2 cellular contexts compared by ENCODE assay signal in genomic region chr7:26105206-26105605, GRCh38.
TF ChIP-seq lines count a peak whose summit lies in the region.

No MANE protein-coding gene starts in this region.

TF ChIP-seq in GM12891, 5 proteins besides CTCF, POLR2A, EP300 and RAD21 (continued from another document):
- TF ChIP-seq PAX5 (IDR thresholded peaks at IDR 0.05; ENCODE audit: insufficient read depth, low read length, severe bottlenecking) = no peak

TF ChIP-seq in H1, 55 proteins besides CTCF, POLR2A, EP300 and RAD21 (continued from another document):
- TF ChIP-seq E2F6 (IDR thresholded peaks at IDR 0.05) = no peak
- no peak for TF ChIP-seq CBX5 (IDR thresholded peaks at IDR 0.05; ENCODE audit: low read depth, low read length)
- no peak for TF ChIP-seq KDM5A (IDR thresholded peaks at IDR 0.05; ENCODE audit: low read length)
- no peak for TF ChIP-seq SAP30 (IDR thresholded peaks at IDR 0.05; ENCODE audit: insufficient read depth, insufficient replicate concordance, low read length)
- TF ChIP-seq SP1 (IDR thresholded peaks at IDR 0.05; ENCODE audit: low read depth, low read length) = no peak
- no peak for TF ChIP-seq NRF1 (IDR thresholded peaks at IDR 0.05; ENCODE audit: low read depth, low read length)
- TF ChIP-seq GABPA (IDR thresholded peaks at IDR 0.05; ENCODE audit: borderline replicate concordance, insufficient read depth, low read length) = no peak
- no peak for TF ChIP-seq SUZ12 (IDR thresholded peaks at IDR 0.05; ENCODE audit: low read length)
- TF ChIP-seq MAFK (IDR thresholded peaks at IDR 0.05; ENCODE audit: low read depth, low read length) = no peak
